In the genomic region with DNA sequence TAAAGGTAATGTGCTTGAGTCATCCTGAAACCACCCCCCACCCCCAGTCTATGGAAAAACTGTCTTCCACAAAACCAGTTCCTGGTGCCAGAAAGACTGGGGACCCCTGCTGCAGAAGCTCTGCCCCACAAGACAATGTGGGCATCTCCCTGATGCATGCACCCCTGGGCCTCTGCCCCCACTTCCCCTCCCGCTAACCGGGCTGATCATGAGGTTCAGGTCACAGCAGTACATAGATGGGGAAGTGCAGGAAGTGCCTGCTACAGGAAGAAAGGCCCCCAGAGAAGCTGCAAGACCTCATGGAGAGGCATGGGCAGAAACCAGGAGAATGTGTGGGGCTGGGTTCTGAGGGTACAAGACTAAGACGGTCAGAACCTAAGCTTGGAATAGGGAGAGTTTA, we compare ENCODE assay signal across 14 cellular contexts.
DNase-seq lines count a peak whose midpoint lies in the region; ATAC-seq and TF ChIP-seq lines count a peak whose summit lies in the region.
"Had no signal": no experiment of that assay in that cellular context is flagged by ENCODE, and none has a peak within 500 bp of the region (broad histone marks: within the 10 kb centered on the region; RNA-seq: fewer than 3 reads in every experiment).

No MANE protein-coding gene starts in this region.

- H3F3A ChIP-seq in PC-3 (ENCODE audit: low read length, unreplicated experiment): no peaks in the 10 kb centered on the region

- WGBS in neuronal stem cell (ENCODE audit: extremely low coverage in 2 of 2, insufficient read length in 2 of 2, insufficient replicate concordance in 1 of 2), 2 donors: no CpG with 5 or more reads among the region's 3 CpGs

- H3K27ac ChIP-seq in DND-41 (ENCODE audit: low read length) (peak overlapping the region; percentile 58), neuronal stem cell (replicated peaks; ENCODE audit: low read length) (no peak overlapping the region), PC-3 (ENCODE audit: low read length) (no peak overlapping the region)
- H3K27ac ChIP-seq: breast epithelium had no signal

- no peaks in the 10 kb centered on the region for H3K79me1 ChIP-seq in neuronal stem cell (ENCODE audit: low read depth, low read length)

- ATAC-seq in DND-41 (ENCODE audit: insufficient read depth, low read depth): peak; percentile 68
- ATAC-seq in PC-3: no peak

- H3K27me3 ChIP-seq in DND-41 (ENCODE audit: insufficient read depth, low read length, poor library complexity): no peaks in the 10 kb centered on the region
- no peaks in the 10 kb centered on the region for H3K27me3 ChIP-seq in neuronal stem cell (ENCODE audit: control insufficient read depth in 3 of 3, insufficient read depth in 3 of 3, low read depth in 1 of 3, low read length in 3 of 3)
- H3K27me3 ChIP-seq in PC-3 (ENCODE audit: low read length): no peaks in the 10 kb centered on the region
- H3K27me3 ChIP-seq: breast epithelium had no signal

- H2BK120ac ChIP-seq in neuronal stem cell (ENCODE audit: low read depth, low read length): no peak overlapping the region

- H3K79me2 ChIP-seq in DND-41 (ENCODE audit: insufficient read depth, low read length): no peaks in the 10 kb centered on the region
- H3K79me2 ChIP-seq in PC-3 (ENCODE audit: low read length): no peaks in the 10 kb centered on the region

- peak overlapping the region; percentile 50 for H2AK5ac ChIP-seq in neuronal stem cell (ENCODE audit: low read depth, low read length)

- H3K36me3 ChIP-seq in DND-41 (ENCODE audit: insufficient read depth, low read length) (no peaks in the 10 kb centered on the region), neuronal stem cell (replicated peaks in 1 of 2; ENCODE audit: control insufficient read depth in 2 of 2, insufficient read depth in 2 of 2, low read length in 2 of 2) (no peaks in the 10 kb centered on the region), PC-3 (ENCODE audit: low read depth, low read length) (no peaks in the 10 kb centered on the region)
- H3K36me3 ChIP-seq: breast epithelium had no signal

- H3K18ac ChIP-seq in neuronal stem cell (ENCODE audit: low read length): no peak overlapping the region

- intact Hi-C loops in PC-3 (cut with micrococcal nuclease): no loop called here

- BruUV-seq in PC-3 (replicated peaks; lab: Mats Ljungman, UMichigan): no TSS peak

- peak overlapping the region; percentile 69 for H2BK15ac ChIP-seq in neuronal stem cell (ENCODE audit: low read length)

- no peak overlapping the region for H2BK12ac ChIP-seq in neuronal stem cell (ENCODE audit: low read length)

- H4K8ac ChIP-seq in neuronal stem cell (ENCODE audit: low read depth, low read length): no peak overlapping the region

- H3K4me1 ChIP-seq in DND-41 (ENCODE audit: insufficient read depth, low read length) (peaks cover 11% of the 10 kb centered on the region), neuronal stem cell (ENCODE audit: control insufficient read depth in 2 of 2, insufficient read depth in 1 of 2, low read depth in 1 of 2, low read length in 2 of 2) (no peaks in the 10 kb centered on the region), PC-3 (ENCODE audit: insufficient read depth, low read length) (peaks cover 4% of the 10 kb centered on the region; the same call in 1 of the 2 replicates)
- H3K4me1 ChIP-seq: breast epithelium had no signal

- POLR2A ChIA-PET in PC-3 (lab: Charles Lee; ENCODE audit: unreplicated experiment): interaction anchor here (0.6 kb wide), 1 partner anchor 1193 kb away, joined by 3 read pairs; the partner anchor contains the start of gene YWHAQ

- DNase-seq in DND-41 (peak; percentile 43), NB4 (ENCODE audit: low read depth) (peak; percentile 76), globus pallidus (ENCODE audit: low spot score) (peak; percentile 38), neuronal stem cell (ENCODE audit: low spot score) (no peak), activated gamma-delta T cell treated with Interleukin-2 at 50 U/mL for 16 hours (no peak), PC-3 (no peak), NCI-H1092 (lab: John Stamatoyannopoulos, UW) (no peak), A172 (ENCODE audit: low spot score) (no peak)
- DNase-seq: activated CD4-positive, alpha-beta T cell treated with anti-CD3 and anti-CD28 coated beads, Interleukin-2, amount 50 U/mL, for 1 hour; activated naive CD4-positive, alpha-beta T cell treated with Interleukin-2 at 50 U/mL for 16 hours; NCI-H1436 treated with DMSO at 0.1 percent for 48 hours; NCI-H510A treated with DMSO at 0.1 percent for 48 hours; T-helper 9 cell had no signal

- H3K9me3 ChIP-seq in DND-41 (ENCODE audit: insufficient read depth, low read length, severe bottlenecking): no peaks in the 10 kb centered on the region
- peaks cover 0 to 3% of the 10 kb centered on the region in 2 donors for H3K9me3 ChIP-seq in neuronal stem cell (replicated peaks in 1 of 2; ENCODE audit: control insufficient read depth in 2 of 2, insufficient read depth in 1 of 2, low read depth in 1 of 2, low read length in 2 of 2)
- H3K9me3 ChIP-seq in PC-3 (ENCODE audit: low read length): no peaks in the 10 kb centered on the region
- H3K9me3 ChIP-seq: breast epithelium had no signal

- H3K4me2 ChIP-seq in DND-41 (ENCODE audit: insufficient read depth, low read length) (no peak overlapping the region), neuronal stem cell (ENCODE audit: insufficient read depth, low read length, poor library complexity, severe bottlenecking) (no peak overlapping the region), PC-3 (ENCODE audit: low read length) (no peak overlapping the region)

- H3K9ac ChIP-seq in DND-41 (ENCODE audit: low read depth, low read length): no peak overlapping the region
- peak overlapping the region; percentile 26 for H3K9ac ChIP-seq in neuronal stem cell (ENCODE audit: low read depth, low read length, poor library complexity)
- H3K9ac ChIP-seq in PC-3 (ENCODE audit: low read length): no peak overlapping the region

- H2AFZ ChIP-seq in DND-41 (ENCODE audit: low read depth, low read length) (peak overlapping the region; percentile 71; the same call in 1 of the 2 replicates), neuronal stem cell (ENCODE audit: low read length) (no peak overlapping the region), PC-3 (ENCODE audit: low read length) (no peak overlapping the region)

- H2BK5ac ChIP-seq in neuronal stem cell (ENCODE audit: low read length): no peak overlapping the region

- TF ChIP-seq CTCF in DND-41 (IDR thresholded peaks at IDR 0.05; ENCODE audit: borderline replicate concordance, extremely low read depth, low read length, poor library complexity, severe bottlenecking) (no peak), NB4 (IDR thresholded peaks at IDR 0.05; ENCODE audit: low read depth, low read length) (no peak), PC-3 (conservative IDR thresholded peaks at IDR 0.05; ENCODE audit: low read depth, low read length) (no peak)

- no peaks in the 10 kb centered on the region for H3K9me2 ChIP-seq in PC-3 (replicated peaks; ENCODE audit: low read length)

- CTCF ChIA-PET in PC-3 (lab: Charles Lee): no interaction called here

- no peak overlapping the region for H4K91ac ChIP-seq in neuronal stem cell (ENCODE audit: low read depth, low read length, poor library complexity)

- no peak overlapping the region for H3K4ac ChIP-seq in neuronal stem cell (ENCODE audit: low read length)

- H3K4me3 ChIP-seq in DND-41 (ENCODE audit: low read depth in 1 of 2, low read length in 2 of 2): no peak overlapping the region
- H3K4me3 ChIP-seq in NB4 (ENCODE audit: low read depth, low read length): no peak overlapping the region
- H3K4me3 ChIP-seq in neuronal stem cell (ENCODE audit: low read length in 2 of 2): peak overlapping the region in 1 of 2 donors; percentile 23
- no peak overlapping the region for H3K4me3 ChIP-seq in PC-3 (ENCODE audit: low read length)
- H3K4me3 ChIP-seq: breast epithelium had no signal

- H3K23ac ChIP-seq in neuronal stem cell (ENCODE audit: low read depth, low read length, poor library complexity): no peak overlapping the region

- H4K20me1 ChIP-seq in DND-41 (ENCODE audit: insufficient read depth, low read length) (no peaks in the 10 kb centered on the region), PC-3 (ENCODE audit: low read length) (no peaks in the 10 kb centered on the region)

- no peak overlapping the region for H3K14ac ChIP-seq in neuronal stem cell (ENCODE audit: low read length)

- TF ChIP-seq POLR2A in NB4 (IDR thresholded peaks at IDR 0.05; ENCODE audit: extremely low read depth, insufficient read length): no peak

Comparison
In these comparisons a context has a peak if more than half of its experiments do, and no peak if none do; other contexts are left out.
1. DNase-seq: peak in DND-41 (single experiment), NB4 (single experiment) and globus pallidus (single experiment); none in neuronal stem cell (single experiment), activated gamma-delta T cell treated with Interleukin-2 at 50 U/mL for 16 hours (single experiment), PC-3 (single experiment), NCI-H1092 (single experiment) and A172 (single experiment).